ENCODE assay signal across 1 cellular context in genomic region chr1:155911156-155912055, GRCh38.
A peak's percentile ranks its signal among the peaks of the same experiment; 100 is the strongest.
TF ChIP-seq lines count a peak whose summit lies in the region.

A gene with protein sequence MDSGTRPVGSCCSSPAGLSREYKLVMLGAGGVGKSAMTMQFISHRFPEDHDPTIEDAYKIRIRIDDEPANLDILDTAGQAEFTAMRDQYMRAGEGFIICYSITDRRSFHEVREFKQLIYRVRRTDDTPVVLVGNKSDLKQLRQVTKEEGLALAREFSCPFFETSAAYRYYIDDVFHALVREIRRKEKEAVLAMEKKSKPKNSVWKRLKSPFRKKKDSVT (minus strand): TSS chr1:155911349. CDS start chr1:155910761, 588 bp downstream.

TF ChIP-seq in HepG2, 621 proteins besides CTCF, POLR2A, EP300 and RAD21 (continued from another document and continues in another):
- TF ChIP-seq NFAT5 (CRISPR knock-in tag; IDR thresholded peaks at IDR 0.05) (no peak), TMF1 (CRISPR knock-in tag; IDR thresholded peaks at IDR 0.05; ENCODE audit: low read depth) (no peak), DZIP1 (CRISPR knock-in tag; IDR thresholded peaks at IDR 0.05) (no peak), JUND (CRISPR knock-in tag; IDR thresholded peaks at IDR 0.05) (no peak), GABPA (IDR thresholded peaks at IDR 0.05; ENCODE audit: low read depth, low read length) (no peak), GABPA (CRISPR knock-in tag; IDR thresholded peaks at IDR 0.05; ENCODE audit: low read depth) (peak; percentile 73), ZNF317 (CRISPR knock-in tag; IDR thresholded peaks at IDR 0.05) (no peak), RCOR2 (CRISPR knock-in tag; IDR thresholded peaks at IDR 0.05) (no peak), CREM (IDR thresholded peaks at IDR 0.05) (peak; percentile 44), CREM (CRISPR knock-in tag; IDR thresholded peaks at IDR 0.05) (no peak), ARID4A (CRISPR knock-in tag; IDR thresholded peaks at IDR 0.05; ENCODE audit: borderline replicate concordance) (no peak; the same call in 1 of the 2 replicates), ZFP90 (CRISPR knock-in tag; IDR thresholded peaks at IDR 0.05; ENCODE audit: borderline replicate concordance) (0 out of 2 replicates have a peak, but pooled peaks have one; percentile 39), GATA4 (IDR thresholded peaks at IDR 0.05; ENCODE audit: borderline replicate concordance, low read depth) (no peak), RFX5 (IDR thresholded peaks at IDR 0.05; ENCODE audit: low read depth, low read length) (no peak), ZNF343 (CRISPR knock-in tag; IDR thresholded peaks at IDR 0.05) (no peak), ZNF234 (CRISPR knock-in tag; conservative IDR thresholded peaks at IDR 0.05) (no peak), SMAD9 (CRISPR knock-in tag; IDR thresholded peaks at IDR 0.05) (no peak), MED1 (CRISPR knock-in tag; IDR thresholded peaks at IDR 0.05) (peak; percentile 50; the same call in 1 of the 2 replicates), HOMEZ (CRISPR knock-in tag; IDR thresholded peaks at IDR 0.05; ENCODE audit: low read depth) (0 out of 2 replicates have a peak, but pooled peaks have one; percentile 21), SP140L (CRISPR knock-in tag; IDR thresholded peaks at IDR 0.05; ENCODE audit: borderline replicate concordance) (no peak), TCF12 (IDR thresholded peaks at IDR 0.05) (no peak), TCF12 (CRISPR knock-in tag; IDR thresholded peaks at IDR 0.05) (no peak), ZNF460 (CRISPR knock-in tag; IDR thresholded peaks at IDR 0.05; ENCODE audit: borderline replicate concordance) (no peak), CBFB (CRISPR knock-in tag; IDR thresholded peaks at IDR 0.05) (no peak), HNRNPLL (IDR thresholded peaks at IDR 0.05; ENCODE audit: low read depth, low read length, poor library complexity, severe bottlenecking) (peak; percentile 84), KDM5B (CRISPR knock-in tag; IDR thresholded peaks at IDR 0.05; ENCODE audit: borderline replicate concordance) (no peak), KDM3A (CRISPR knock-in tag; IDR thresholded peaks at IDR 0.05; ENCODE audit: low read depth) (0 out of 2 replicates have a peak, but pooled peaks have one; percentile 29), ZNF674 (CRISPR knock-in tag; IDR thresholded peaks at IDR 0.05; ENCODE audit: low read depth) (no peak)
- TF ChIP-seq, protein P1, sequence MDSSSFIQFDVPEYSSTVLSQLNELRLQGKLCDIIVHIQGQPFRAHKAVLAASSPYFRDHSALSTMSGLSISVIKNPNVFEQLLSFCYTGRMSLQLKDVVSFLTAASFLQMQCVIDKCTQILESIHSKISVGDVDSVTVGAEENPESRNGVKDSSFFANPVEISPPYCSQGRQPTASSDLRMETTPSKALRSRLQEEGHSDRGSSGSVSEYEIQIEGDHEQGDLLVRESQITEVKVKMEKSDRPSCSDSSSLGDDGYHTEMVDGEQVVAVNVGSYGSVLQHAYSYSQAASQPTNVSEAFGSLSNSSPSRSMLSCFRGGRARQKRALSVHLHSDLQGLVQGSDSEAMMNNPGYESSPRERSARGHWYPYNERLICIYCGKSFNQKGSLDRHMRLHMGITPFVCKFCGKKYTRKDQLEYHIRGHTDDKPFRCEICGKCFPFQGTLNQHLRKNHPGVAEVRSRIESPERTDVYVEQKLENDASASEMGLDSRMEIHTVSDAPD (CRISPR knock-in tag; IDR thresholded peaks at IDR 0.05) = no peak
- TF ChIP-seq, protein P2, sequence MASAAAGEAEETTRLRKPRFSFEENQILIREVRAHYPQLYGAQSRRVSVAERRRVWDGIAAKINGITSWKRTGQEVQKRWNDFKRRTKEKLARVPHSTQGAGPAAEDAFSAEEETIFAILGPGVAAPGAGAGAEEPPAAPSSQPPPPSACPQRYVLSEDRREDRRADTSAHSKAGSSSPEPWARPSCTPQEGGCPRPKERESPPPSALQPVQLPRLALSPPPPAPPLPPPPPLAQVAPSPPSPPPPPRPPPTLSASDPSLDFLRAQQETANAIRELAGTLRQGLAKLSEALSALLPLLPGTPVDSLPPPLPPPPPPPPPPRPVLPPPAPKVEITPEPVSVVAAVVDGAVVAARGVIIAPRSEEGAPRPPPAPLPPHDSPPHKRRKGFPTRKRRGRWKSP (CRISPR knock-in tag; IDR thresholded peaks at IDR 0.05) = no peak
- TF ChIP-seq, protein P3, sequence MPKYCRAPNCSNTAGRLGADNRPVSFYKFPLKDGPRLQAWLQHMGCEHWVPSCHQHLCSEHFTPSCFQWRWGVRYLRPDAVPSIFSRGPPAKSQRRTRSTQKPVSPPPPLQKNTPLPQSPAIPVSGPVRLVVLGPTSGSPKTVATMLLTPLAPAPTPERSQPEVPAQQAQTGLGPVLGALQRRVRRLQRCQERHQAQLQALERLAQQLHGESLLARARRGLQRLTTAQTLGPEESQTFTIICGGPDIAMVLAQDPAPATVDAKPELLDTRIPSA (CRISPR knock-in tag; IDR thresholded peaks at IDR 0.05; ENCODE audit: borderline replicate concordance) = no peak; the same call in 1 of the 2 replicates
- TF ChIP-seq, protein P4, sequence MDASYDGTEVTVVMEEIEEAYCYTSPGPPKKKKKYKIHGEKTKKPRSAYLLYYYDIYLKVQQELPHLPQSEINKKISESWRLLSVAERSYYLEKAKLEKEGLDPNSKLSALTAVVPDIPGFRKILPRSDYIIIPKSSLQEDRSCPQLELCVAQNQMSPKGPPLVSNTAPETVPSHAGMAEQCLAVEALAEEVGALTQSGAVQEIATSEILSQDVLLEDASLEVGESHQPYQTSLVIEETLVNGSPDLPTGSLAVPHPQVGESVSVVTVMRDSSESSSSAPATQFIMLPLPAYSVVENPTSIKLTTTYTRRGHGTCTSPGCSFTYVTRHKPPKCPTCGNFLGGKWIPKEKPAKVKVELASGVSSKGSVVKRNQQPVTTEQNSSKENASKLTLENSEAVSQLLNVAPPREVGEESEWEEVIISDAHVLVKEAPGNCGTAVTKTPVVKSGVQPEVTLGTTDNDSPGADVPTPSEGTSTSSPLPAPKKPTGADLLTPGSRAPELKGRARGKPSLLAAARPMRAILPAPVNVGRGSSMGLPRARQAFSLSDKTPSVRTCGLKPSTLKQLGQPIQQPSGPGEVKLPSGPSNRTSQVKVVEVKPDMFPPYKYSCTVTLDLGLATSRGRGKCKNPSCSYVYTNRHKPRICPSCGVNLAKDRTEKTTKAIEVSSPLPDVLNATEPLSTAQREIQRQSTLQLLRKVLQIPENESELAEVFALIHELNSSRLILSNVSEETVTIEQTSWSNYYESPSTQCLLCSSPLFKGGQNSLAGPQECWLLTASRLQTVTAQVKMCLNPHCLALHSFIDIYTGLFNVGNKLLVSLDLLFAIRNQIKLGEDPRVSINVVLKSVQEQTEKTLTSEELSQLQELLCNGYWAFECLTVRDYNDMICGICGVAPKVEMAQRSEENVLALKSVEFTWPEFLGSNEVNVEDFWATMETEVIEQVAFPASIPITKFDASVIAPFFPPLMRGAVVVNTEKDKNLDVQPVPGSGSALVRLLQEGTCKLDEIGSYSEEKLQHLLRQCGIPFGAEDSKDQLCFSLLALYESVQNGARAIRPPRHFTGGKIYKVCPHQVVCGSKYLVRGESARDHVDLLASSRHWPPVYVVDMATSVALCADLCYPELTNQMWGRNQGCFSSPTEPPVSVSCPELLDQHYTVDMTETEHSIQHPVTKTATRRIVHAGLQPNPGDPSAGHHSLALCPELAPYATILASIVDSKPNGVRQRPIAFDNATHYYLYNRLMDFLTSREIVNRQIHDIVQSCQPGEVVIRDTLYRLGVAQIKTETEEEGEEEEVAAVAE (CRISPR knock-in tag; IDR thresholded peaks at IDR 0.05; ENCODE audit: borderline replicate concordance) = peak; percentile 16; the same call in 1 of the 2 replicates
